ENCODE assay signal across 8 cellular contexts in the genomic region with DNA sequence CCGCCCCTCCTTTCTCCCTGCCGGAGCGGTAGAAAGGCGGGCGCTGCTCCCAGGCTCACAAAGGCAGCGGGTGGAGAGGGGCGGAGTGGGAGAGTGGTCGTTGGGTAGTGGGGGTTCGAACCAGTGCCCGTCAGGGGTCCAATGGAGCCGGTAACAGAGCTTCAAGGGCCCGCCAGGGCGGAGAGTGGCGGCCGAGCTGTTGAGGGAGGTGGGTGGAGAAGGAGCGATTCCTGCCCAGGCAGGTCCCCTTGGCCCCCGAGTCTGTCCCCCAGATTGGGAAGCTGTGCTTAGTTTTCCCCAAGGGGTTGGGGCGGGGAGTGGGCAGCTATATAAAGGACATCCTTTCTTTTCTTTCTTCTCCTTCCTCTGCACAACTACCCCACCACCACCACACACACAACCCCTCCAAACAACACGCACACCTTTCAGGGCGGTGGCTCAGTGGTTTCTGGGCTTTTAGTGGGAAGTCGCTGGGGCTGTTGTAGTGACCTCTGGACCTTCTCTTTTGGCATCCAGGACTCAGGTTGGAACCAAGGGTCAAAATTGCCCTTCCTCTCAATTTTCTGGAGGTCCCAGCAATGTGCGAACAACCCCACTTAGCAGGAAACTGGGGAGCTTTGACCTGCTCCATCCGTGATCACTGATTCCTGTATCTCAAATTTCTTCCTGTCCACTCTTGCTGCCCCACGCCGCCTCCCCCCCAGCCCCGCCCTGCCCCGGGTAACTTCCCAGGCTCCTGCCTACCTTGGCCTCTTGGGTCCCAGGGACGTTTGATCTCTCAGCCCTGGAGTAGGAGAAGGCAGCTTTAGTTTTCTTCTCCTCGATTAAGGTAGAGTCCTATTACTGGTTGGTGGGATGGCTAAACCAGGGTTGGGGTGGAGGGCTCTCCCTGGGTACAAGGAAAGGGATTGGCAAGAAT. TPM values are rescaled to one million over a fixed set of nuclear protein-coding genes. Genes with fewer than 3 reads are reported as not detected.
A peak's percentile ranks its signal among the peaks of the same experiment; 100 is the strongest.
DNase-seq lines count a peak whose midpoint lies in the region; ATAC-seq and TF ChIP-seq lines count a peak whose summit lies in the region.

No MANE protein-coding gene starts in this region.

- H3K27me3 ChIP-seq in cardiac muscle cell (no peaks in the 10 kb centered on the region), colonic mucosa (no peaks in the 10 kb centered on the region), vagina (no peaks in the 10 kb centered on the region)

- no peak for ATAC-seq in left cardiac atrium

- H3K9me3 ChIP-seq in cardiac muscle cell (ENCODE audit: low read depth) (no peaks in the 10 kb centered on the region), colonic mucosa (no peaks in the 10 kb centered on the region), vagina (no peaks in the 10 kb centered on the region)

- no peak overlapping the region for H3K27ac ChIP-seq in cardiac muscle cell
- peak overlapping the region; percentile 74 for H3K27ac ChIP-seq in colonic mucosa
- H3K27ac ChIP-seq in vagina, result peak overlapping the region; percentile 89
- H3K27ac ChIP-seq in substantia nigra (ENCODE audit: low read depth, low read length, poor library complexity, severe bottlenecking), result no peak overlapping the region

- no peak for TF ChIP-seq POLR2A in vagina (IDR thresholded peaks at IDR 0.05)

- H3K36me3 ChIP-seq in cardiac muscle cell (no peaks in the 10 kb centered on the region), colonic mucosa (no peaks in the 10 kb centered on the region), vagina (no peaks in the 10 kb centered on the region)

- H3K4me3 ChIP-seq in cardiac muscle cell, result peak overlapping the region; percentile 88
- H3K4me3 ChIP-seq in colonic mucosa, result peak overlapping the region; percentile 65
- peak overlapping the region; percentile 69 to 84 for H3K4me3 ChIP-seq in vagina

- H3K9ac ChIP-seq in colonic mucosa (ENCODE audit: low read depth in 2 of 2, low read length in 2 of 2), result peak overlapping the region; percentile 77 to 86

- TF ChIP-seq CTCF in cardiac muscle cell (IDR thresholded peaks at IDR 0.05; ENCODE audit: low read depth, low read length), result no peak
- TF ChIP-seq CTCF in colonic mucosa (IDR thresholded peaks at IDR 0.05), result no peak
- TF ChIP-seq CTCF in vagina (IDR thresholded peaks at IDR 0.05), result no peak

- intact Hi-C loops in left cardiac atrium (cut with DNase I), result loop anchor here in 1 of 2 donors (5.0 kb wide), 1 partner anchor 62 kb away; no protein-coding TSS in a partner anchor
- intact Hi-C loops in colonic mucosa (cut with DNase I), result no loop called here
- intact Hi-C loops in vagina (cut with DNase I), result no loop called here

- H3K4me1 ChIP-seq in cardiac muscle cell (ENCODE audit: low read depth) (no peaks in the 10 kb centered on the region), colonic mucosa (no peaks in the 10 kb centered on the region), vagina (peaks cover 29% of the 10 kb centered on the region)

- DNase-seq in cardiac muscle cell (ENCODE audit: low read depth in 1 of 2, low spot score in 1 of 2) (no peak), left cardiac atrium (no peak), colonic mucosa (peak; percentile 53), mucosa of gallbladder (ENCODE audit: low spot score) (peak; percentile 8), vagina (ENCODE audit: extremely low spot score in 2 of 2) (peak; percentile 70 to 90), NCI-H1436 treated with DMSO at 0.1 percent for 48 hours (lab: John Stamatoyannopoulos, UW) (no peak), substantia nigra (lab: John Stamatoyannopoulos, UW) (no peak), NCI-H187 treated with DMSO at 0.1 percent for 48 hours (lab: John Stamatoyannopoulos, UW) (no peak)

RNA-seq across cellular contexts. Expression of a gene that starts 1.9 kb away (rescaled TPM):
- total RNA-seq in cardiac muscle cell (43.6 and 46.0 TPM in 2 replicates), left cardiac atrium (10 to 100 TPM; 23.6 to 25.4 TPM), colonic mucosa (10 to 100 TPM; 77.9 to 92.2 TPM), mucosa of gallbladder (134 TPM), vagina (43.0 TPM)
- polyA plus RNA-seq in cardiac muscle cell, result 27.2 and 29.9 TPM in 2 replicates

Comparison
In these comparisons a context has a peak if more than half of its experiments do, and no peak if none do; other contexts are left out.
1. DNase-seq: peak in colonic mucosa (single experiment), mucosa of gallbladder (single experiment) and vagina (2 of 2); none in cardiac muscle cell (0 of 2), left cardiac atrium (single experiment), NCI-H1436 treated with DMSO at 0.1 percent for 48 hours (single experiment), substantia nigra (0 of 49) and NCI-H187 treated with DMSO at 0.1 percent for 48 hours (single experiment).
2. H3K27ac ChIP-seq: peak in colonic mucosa (single experiment) and vagina (single experiment); none in cardiac muscle cell (single experiment) and substantia nigra (single experiment).
3. Peak in every context shown above with its lines, with median percentiles within 50 percentile points of each other: H3K4me3 ChIP-seq.